1 cellular context compared by ENCODE assay signal in genomic region chr14:80930095-80930494, GRCh38.
TF ChIP-seq lines count a peak whose summit lies in the region.

No MANE protein-coding gene starts in this region.

TF ChIP-seq in WTC11, 78 proteins besides CTCF, POLR2A, EP300 and RAD21 (continued from another document):
- TF ChIP-seq ATF6 (CRISPR knock-in tag; IDR thresholded peaks at IDR 0.05) (no peak), ZNF512 (CRISPR knock-in tag; IDR thresholded peaks at IDR 0.05; ENCODE audit: borderline replicate concordance) (no peak)
